26 cellular contexts compared by ENCODE assay signal in the genomic region with DNA sequence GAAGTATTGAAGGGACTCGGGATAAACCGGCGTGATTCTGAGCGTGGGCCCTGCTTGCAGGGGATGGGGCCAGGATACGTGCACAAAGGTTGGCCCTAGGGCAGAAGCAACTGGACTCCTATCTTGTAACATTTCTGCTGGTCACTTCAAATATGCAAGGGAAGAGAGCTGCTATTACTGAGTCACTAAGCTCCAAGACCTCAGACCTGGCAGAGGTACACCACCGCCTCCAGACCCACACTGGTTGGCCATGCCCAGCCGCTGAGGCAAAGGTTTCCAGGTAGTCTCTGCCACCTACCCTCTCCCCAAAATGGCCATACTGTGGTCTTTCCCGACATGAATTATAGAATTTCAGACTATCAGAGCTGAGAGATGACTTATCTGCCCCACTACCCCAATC. TPM values are rescaled to one million over a fixed set of nuclear protein-coding genes. Genes with fewer than 3 reads are reported as not detected.
DNase-seq lines count a peak whose midpoint lies in the region; ATAC-seq, FAIRE-seq and TF ChIP-seq lines count a peak whose summit lies in the region.
"Had no signal": no experiment of that assay in that cellular context is flagged by ENCODE, and none has a peak within 500 bp of the region (broad histone marks: within the 10 kb centered on the region; RNA-seq: fewer than 3 reads in every experiment).

No MANE protein-coding gene starts in this region.

- no peak for TF ChIP-seq POLR2A in H1 (IDR thresholded peaks at IDR 0.05; ENCODE audit: control extremely low read depth in 1 of 2, low read depth in 2 of 2, low read length in 2 of 2)
- TF ChIP-seq POLR2A in esophagus muscularis mucosa (IDR thresholded peaks at IDR 0.05; ENCODE audit: low read depth) = no peak

- no peak overlapping the region for H3K56ac ChIP-seq in H1 (replicated peaks; ENCODE audit: insufficient read length, low read depth, low read length)

- H2BK12ac ChIP-seq in H1 (ENCODE audit: low read depth, low read length) (no peak overlapping the region), neuronal stem cell (ENCODE audit: low read length) (peak overlapping the region; percentile 64)

- H2AFZ ChIP-seq in SK-N-SH (ENCODE audit: low read depth) = no peak overlapping the region
- H2AFZ ChIP-seq in H1 (ENCODE audit: low read length) = no peak overlapping the region
- no peak overlapping the region for H2AFZ ChIP-seq in neuronal stem cell (ENCODE audit: low read length)

- peaks cover 16 to 18% of the 10 kb centered on the region in 2 experiments for H3K4me1 ChIP-seq in SK-N-SH (ENCODE audit: control insufficient read depth in 1 of 2, insufficient read depth in 2 of 2, low read depth in 1 of 2, low read length in 1 of 2)
- peaks cover 27 to 37% (median 31%) of the 10 kb centered on the region in 4 experiments for H3K4me1 ChIP-seq in H1 (replicated peaks in 1 of 4; ENCODE audit: control insufficient read depth in 3 of 4, insufficient read depth in 4 of 4, low read length in 3 of 4)
- H3K4me1 ChIP-seq in neuronal stem cell (ENCODE audit: control insufficient read depth in 2 of 2, insufficient read depth in 1 of 2, low read depth in 1 of 2, low read length in 2 of 2) = peaks cover 43 to 49% of the 10 kb centered on the region in 2 donors
- H3K4me1 ChIP-seq in esophagus muscularis mucosa = peaks cover 0 to 9% (median 0%) of the 10 kb centered on the region in 4 donors

- peaks cover 2% of the 10 kb centered on the region for H3K23me2 ChIP-seq in H1 (ENCODE audit: low read depth, low read length)

- TF ChIP-seq EP300 in SK-N-SH (IDR thresholded peaks at IDR 0.05; ENCODE audit: borderline replicate concordance in 1 of 2, low read depth in 1 of 2, low read length in 1 of 2) (no peak), H1 (IDR thresholded peaks at IDR 0.05; ENCODE audit: borderline replicate concordance in 1 of 2, low read depth in 2 of 2, low read length in 2 of 2) (no peak), esophagus muscularis mucosa (IDR thresholded peaks at IDR 0.05) (no peak)

- H3K79me2 ChIP-seq in SK-N-SH (ENCODE audit: insufficient read depth) (no peaks in the 10 kb centered on the region), H1 (ENCODE audit: control insufficient read depth in 1 of 2, insufficient read depth in 2 of 2, low read length in 2 of 2) (no peaks in the 10 kb centered on the region)

- H4K8ac ChIP-seq in H1 (ENCODE audit: extremely low read depth, insufficient read depth, low read length) = no peak overlapping the region
- no peak overlapping the region for H4K8ac ChIP-seq in neuronal stem cell (ENCODE audit: low read depth, low read length)

- ATAC-seq in SK-N-SH treated with all-trans-retinoic acid at 6 μM for 48 hours = peak; percentile 22; the same call in 1 of the 3 replicates

- CTCF ChIA-PET in SK-N-SH (lab: Yijun Ruan, JAX) (interaction anchor here (1.0 to 1.5 kb wide), 3 partner anchors 10 to 91 kb away, joined by 3 to 4 read pairs (median 3); no protein-coding TSS in a partner anchor), RWPE1 (lab: Yijun Ruan, JAX) (interaction anchor here (0.7 kb wide), 1 partner anchor 8 kb away, joined by 3 read pairs; no protein-coding TSS in a partner anchor), H1 (lab: Charles Lee; ENCODE audit: partially characterized antibody) (interaction anchor here (0.9 to 2.2 kb wide), 7 partner anchors 9 to 93 kb away, joined by 3 to 8 read pairs (median 3); no protein-coding TSS in a partner anchor)

- H3K4me2 ChIP-seq in SK-N-SH (no peak overlapping the region; the same call in 1 of the 2 replicates), H1 (ENCODE audit: insufficient read depth in 1 of 2, low read depth in 2 of 2, low read length in 2 of 2) (peak overlapping the region; percentile 9 to 10; a peak in 3 of 4 replicates), neuronal stem cell (ENCODE audit: insufficient read depth, low read length, poor library complexity, severe bottlenecking) (no peak overlapping the region)

- FAIRE-seq in H1 (lab: Jason Lieb, UNC) = no peak
- FAIRE-seq: G401.6, GM12892, GM18507, H54 had no signal

- H2AK5ac ChIP-seq in H1 (ENCODE audit: low read depth, low read length) = no peak overlapping the region
- H2AK5ac ChIP-seq in neuronal stem cell (ENCODE audit: low read depth, low read length) = peak overlapping the region; percentile 81

- H2BK15ac ChIP-seq in H1 (ENCODE audit: low read length) (no peak overlapping the region; the same call in 1 of the 2 replicates), neuronal stem cell (ENCODE audit: low read length) (peak overlapping the region; percentile 60)

- no peaks in the 10 kb centered on the region for H3K9me2 ChIP-seq in SK-N-SH

- no peak overlapping the region for H2BK20ac ChIP-seq in H1 (ENCODE audit: low read length)

- no peaks in the 10 kb centered on the region for H3K9me3 ChIP-seq in SK-N-SH
- H3K9me3 ChIP-seq in H1 (ENCODE audit: insufficient read depth in 2 of 2, low read depth in 1 of 2, low read length in 1 of 2) = no peaks in the 10 kb centered on the region
- no peaks in the 10 kb centered on the region for H3K9me3 ChIP-seq in neuronal stem cell (replicated peaks in 1 of 2; ENCODE audit: control insufficient read depth in 2 of 2, insufficient read depth in 1 of 2, low read depth in 1 of 2, low read length in 2 of 2)
- H3K9me3 ChIP-seq in esophagus muscularis mucosa = no peaks in the 10 kb centered on the region

- H4K5ac ChIP-seq in H1 (ENCODE audit: insufficient read length, low read depth, low read length) = no peak overlapping the region

- H3K18ac ChIP-seq in H1 (ENCODE audit: extremely low read depth, low read length) (no peak overlapping the region), neuronal stem cell (ENCODE audit: low read length) (peak overlapping the region; percentile 88)

- 95% methylated on average over 8 of the region's 8 CpGs for WGBS in SK-N-SH (ENCODE audit: low lambda C conversion rate)
- WGBS in H1 (ENCODE audit: extremely low coverage in 1 of 2, insufficient coverage in 1 of 2, insufficient read length in 1 of 2, insufficient replicate concordance in 2 of 2, low coverage in 1 of 2, low lambda C conversion rate in 2 of 2, missing lambda C conversion rate in 1 of 2), 2 experiments = 62% methylated on average over 5 of the region's 8 CpGs; no CpG with 5 or more reads in 1 of the 2 experiments
- 100% methylated on average over 1 of the region's 8 CpGs; no CpG with 5 or more reads in 1 of the 2 donors for whole genome bisulfite sequencing in neuronal stem cell (ENCODE audit: extremely low coverage in 2 of 2, insufficient read length in 2 of 2, insufficient replicate concordance in 1 of 2), 2 donors
- WGBS in esophagus muscularis mucosa = 91% methylated on average over 8 of the region's 8 CpGs

- no peak overlapping the region for H3K4me3 ChIP-seq in SK-N-SH (ENCODE audit: low read depth in 2 of 2, low read length in 1 of 2)
- H3K4me3 ChIP-seq in H1 (ENCODE audit: extremely low read depth in 1 of 4, insufficient read depth in 2 of 4, low read depth in 3 of 4, low read length in 4 of 4) = peak overlapping the region in 2 of 4 experiments; percentile 1 to 8; a peak in 1 of 8 replicates
- H3K4me3 ChIP-seq in neuronal stem cell (ENCODE audit: low read length in 2 of 2) = no peak overlapping the region
- no peak overlapping the region for H3K4me3 ChIP-seq in esophagus muscularis mucosa
- no peak overlapping the region for H3K4me3 ChIP-seq in brain microvascular endothelial cell (ENCODE audit: low read depth, low read length)

- H3K4ac ChIP-seq in H1 (replicated peaks; ENCODE audit: insufficient read length, low read depth, low read length) (no peak overlapping the region), neuronal stem cell (ENCODE audit: low read length) (no peak overlapping the region)

- H3F3A ChIP-seq in SK-N-SH (replicated peaks; ENCODE audit: insufficient read depth) = peaks cover 5% of the 10 kb centered on the region

- H3K9ac ChIP-seq in SK-N-SH (no peak overlapping the region), H1 (replicated peaks in 1 of 4; ENCODE audit: extremely low read depth in 1 of 4, low read depth in 3 of 4, low read length in 3 of 4) (no peak overlapping the region), neuronal stem cell (ENCODE audit: low read depth, low read length, poor library complexity) (no peak overlapping the region)

- H2BK120ac ChIP-seq in H1 (replicated peaks; ENCODE audit: low read depth, low read length) (no peak overlapping the region), neuronal stem cell (ENCODE audit: low read depth, low read length) (no peak overlapping the region)

- H3K27ac ChIP-seq in SK-N-SH (ENCODE audit: low read depth in 2 of 2, low read length in 1 of 2) (0 out of 4 replicates have a peak overlapping the region, but pooled peaks of 1 of the 2 experiments have one; percentile 46), RWPE1 (peak overlapping the region; percentile 65), H1 (ENCODE audit: low read depth, low read length) (no peak overlapping the region), neuronal stem cell (replicated peaks; ENCODE audit: low read length) (no peak overlapping the region), esophagus muscularis mucosa (replicated peaks in 1 of 4) (no peak overlapping the region), brain microvascular endothelial cell (no peak overlapping the region)
- H3K27ac ChIP-seq: 22Rv1, HL-60 had no signal

- H3K23ac ChIP-seq in H1 (ENCODE audit: insufficient read length) (no peak overlapping the region), neuronal stem cell (ENCODE audit: low read depth, low read length, poor library complexity) (no peak overlapping the region)

- H3K14ac ChIP-seq in H1 (ENCODE audit: insufficient read length) = no peak overlapping the region
- H3K14ac ChIP-seq in neuronal stem cell (ENCODE audit: low read length) = no peak overlapping the region

- H3K79me1 ChIP-seq in H1 (ENCODE audit: low read depth, low read length) (no peaks in the 10 kb centered on the region), neuronal stem cell (ENCODE audit: low read depth, low read length) (no peaks in the 10 kb centered on the region)

- H3K27me3 ChIP-seq in SK-N-SH (ENCODE audit: insufficient read depth) (no peaks in the 10 kb centered on the region), H1 (replicated peaks in 1 of 4; ENCODE audit: control insufficient read depth in 3 of 4, extremely low read depth in 1 of 4, insufficient read depth in 3 of 4, low read length in 3 of 4) (peaks cover 5 to 39% (median 33%) of the 10 kb centered on the region in 4 experiments), neuronal stem cell (ENCODE audit: control insufficient read depth in 3 of 3, insufficient read depth in 3 of 3, low read depth in 1 of 3, low read length in 3 of 3) (peaks cover 0 to 2% (median 0%) of the 10 kb centered on the region in 3 experiments), esophagus muscularis mucosa (peaks cover 0 to 30% (median 0%) of the 10 kb centered on the region in 4 donors), brain microvascular endothelial cell (replicated peaks) (no peaks in the 10 kb centered on the region)

- no peaks in the 10 kb centered on the region for H3K36me3 ChIP-seq in SK-N-SH (replicated peaks in 1 of 2; ENCODE audit: control insufficient read depth in 1 of 2, insufficient read depth in 2 of 2, low read length in 1 of 2)
- H3K36me3 ChIP-seq in H1 (ENCODE audit: control insufficient read depth in 2 of 4, insufficient read depth in 4 of 4, low read length in 3 of 4) = no peaks in the 10 kb centered on the region
- H3K36me3 ChIP-seq in neuronal stem cell (replicated peaks in 1 of 2; ENCODE audit: control insufficient read depth in 2 of 2, insufficient read depth in 2 of 2, low read length in 2 of 2) = no peaks in the 10 kb centered on the region
- no peaks in the 10 kb centered on the region for H3K36me3 ChIP-seq in esophagus muscularis mucosa
- H3K36me3 ChIP-seq in brain microvascular endothelial cell (replicated peaks) = no peaks in the 10 kb centered on the region

- DNase-seq in SK-N-SH = no peak
- DNase-seq in RWPE1 (ENCODE audit: low spot score) = no peak
- no peak for DNase-seq in H1 (ENCODE audit: low read depth in 1 of 2, low spot score in 2 of 2)
- DNase-seq in neuronal stem cell (ENCODE audit: low spot score) = no peak
- no peak for DNase-seq in stimulated activated CD4-positive, alpha-beta T cell treated with anti-CD3 and anti-CD28 coated beads, Interleukin-12 subunit alpha, Interleukin-12 subunit beta, amount 100 ng/mL, for 4 hours
- no peak for DNase-seq in esophagus muscularis mucosa (ENCODE audit: extremely low spot score)
- DNase-seq in brain microvascular endothelial cell = no peak
- DNase-seq: KBM-7; NCI-H1105; NCI-H146; NCI-H2029; NCI-H2227 treated with DMSO at 0.1 percent for 48 hours; NCI-H774; NK-92 treated with Interleukin-12 subunit alpha and Interleukin-12 subunit beta, amount 100 ng/mL, for 24 hours; SHP77; T-helper 1 cell had no signal

- H2BK5ac ChIP-seq in H1 (ENCODE audit: low read depth, low read length) (no peak overlapping the region), neuronal stem cell (ENCODE audit: low read length) (peak overlapping the region; percentile 26)

- intact Hi-C loops in esophagus muscularis mucosa (cut with DNase I) = no loop called here

- H4K20me1 ChIP-seq in SK-N-SH (ENCODE audit: insufficient read depth) (no peaks in the 10 kb centered on the region), H1 (replicated peaks in 1 of 2; ENCODE audit: control insufficient read depth in 1 of 2, insufficient read depth in 2 of 2, low read length in 2 of 2) (peaks cover 1 to 2% of the 10 kb centered on the region in 2 experiments)

- TF ChIP-seq CTCF in SK-N-SH (IDR thresholded peaks at IDR 0.05) (no peak), RWPE1 (conservative IDR thresholded peaks at IDR 0.05; ENCODE audit: low read depth) (no peak), H1 (IDR thresholded peaks at IDR 0.05; ENCODE audit: control extremely low read depth in 1 of 3, insufficient read depth in 1 of 3, low read depth in 1 of 3, low read length in 3 of 3) (no peak), esophagus muscularis mucosa (IDR thresholded peaks at IDR 0.05) (no peak), brain microvascular endothelial cell (IDR thresholded peaks at IDR 0.05; ENCODE audit: low read depth, low read length, missing control alignments) (no peak)

- in situ Hi-C loops in brain microvascular endothelial cell (cut with HindIII; ENCODE audit: low pct_ligation_motif_present, low sequenced_read_pairs) = no loop called here

- POLR2A ChIA-PET in SK-N-SH (lab: Yijun Ruan, JAX) = interaction anchor here (0.6 to 1.2 kb wide), 2 partner anchors 9 to 980 kb away, joined by 4 read pairs; no protein-coding TSS in a partner anchor
- POLR2A ChIA-PET in RWPE1 (lab: Yijun Ruan, JAX; ENCODE audit: low non-redundant PET) = no interaction called here
- POLR2A ChIA-PET in H1 (lab: Charles Lee; ENCODE audit: partially characterized antibody) = interaction anchor here (1.0 to 7.0 kb wide), 3 partner anchors 9 to 28 kb away, joined by 3 to 58 read pairs (median 6); a partner anchor contains a TSS

- TF ChIP-seq RAD21 in SK-N-SH (IDR thresholded peaks at IDR 0.05; ENCODE audit: low read length) (no peak), H1 (IDR thresholded peaks at IDR 0.05 in 1 of 2, conservative IDR thresholded peaks at IDR 0.05 in 1 of 2; ENCODE audit: low read depth in 2 of 2, low read length in 2 of 2) (no peak)

- peak overlapping the region; percentile 54 for H4K91ac ChIP-seq in H1 (replicated peaks; ENCODE audit: insufficient read length, low read length)
- no peak overlapping the region for H4K91ac ChIP-seq in neuronal stem cell (ENCODE audit: low read depth, low read length, poor library complexity)

RNA-seq across cellular contexts. Expression of a gene that starts 13.4 kb away (rescaled TPM):
- 27.9 and 31.0 TPM in 2 replicates for polyA plus RNA-seq in SK-N-SH (2012; rRNA removed)
- 7.3 and 13.0 TPM in 2 replicates for polyA plus RNA-seq in SK-N-SH (2012; cell fraction: cytosol; rRNA removed)
- polyA plus RNA-seq in SK-N-SH (2012; cell fraction: nucleus; rRNA removed) = 140 and 152 TPM in 2 replicates
- 7.6 and 9.3 TPM in 2 replicates for total RNA-seq in H1 (2021; fragmentation: NEBNext Ultra II Directional; extraction: Animal tissue kit (Norgen Biotek cat#: 25700))
- 14.5 and 21.0 TPM in 2 replicates for polyA plus RNA-seq in H1 (2011; rRNA removed)
- 11.5 TPM for polyA plus RNA-seq in H1 (2011; cell fraction: cytosol; rRNA removed)
- 54.5 TPM for polyA plus RNA-seq in H1 (2011; cell fraction: nucleus; rRNA removed)
- 9.8 to 16.3 TPM (median 13.8 TPM) in 4 replicates for polyA plus RNA-seq in H1 (2012, experiment 1 of 2)
- polyA plus RNA-seq in H1 (2012, experiment 2 of 2) = 11.1 TPM
- 15.0 TPM for polyA plus RNA-seq in H1 (2013, experiment 1 of 2)
- 14.0 TPM for polyA plus RNA-seq in H1 (2013, experiment 2 of 2)
- polyA minus RNA-seq in H1 (2011; rRNA and poly(A)+ RNA removed) = 13.8 and 14.4 TPM in 2 replicates
- polyA minus RNA-seq in H1 (2011; cell fraction: cytosol; rRNA and poly(A)+ RNA removed) = 7.7 TPM
- polyA minus RNA-seq in H1 (2011; cell fraction: nucleus; rRNA and poly(A)+ RNA removed) = 39.6 TPM
- 3.9 TPM for polyA plus RNA-seq in neuronal stem cell (2013, experiment 1 of 2)
- polyA plus RNA-seq in neuronal stem cell (2013, experiment 2 of 2) = 3.4 TPM
- under 1 TPM; 0.13 to 0.83 (median 0.47) TPM for total RNA-seq in esophagus muscularis mucosa
- polyA plus RNA-seq: CD14-positive monocyte had no signal

RNA-seq across cellular contexts. Expression of a gene that starts 20.2 kb away (rescaled TPM):
- 3.3 and 4.0 TPM in 2 replicates for polyA plus RNA-seq in SK-N-SH (2012; rRNA removed)
- 1.8 and 2.9 TPM in 2 replicates for polyA plus RNA-seq in SK-N-SH (2012; cell fraction: cytosol; rRNA removed)
- polyA plus RNA-seq in SK-N-SH (2012; cell fraction: nucleus; rRNA removed) = 3.9 and 4.0 TPM in 2 replicates
- 1.0 and 2.0 TPM in 2 replicates for total RNA-seq in H1 (2021; fragmentation: NEBNext Ultra II Directional; extraction: Animal tissue kit (Norgen Biotek cat#: 25700))
- polyA plus RNA-seq in H1 (2011; rRNA removed) = 2.7 and 3.3 TPM in 2 replicates
- polyA plus RNA-seq in H1 (2011; cell fraction: cytosol; rRNA removed) = 4.3 TPM
- polyA plus RNA-seq in H1 (2011; cell fraction: nucleus; rRNA removed) = 3.7 TPM
- 2.1 to 3.9 TPM (median 3.0 TPM) in 4 replicates for polyA plus RNA-seq in H1 (2012, experiment 1 of 2)
- polyA plus RNA-seq in H1 (2012, experiment 2 of 2) = 1.3 TPM
- polyA plus RNA-seq in H1 (2013, experiment 1 of 2) = 2.0 TPM
- polyA plus RNA-seq in H1 (2013, experiment 2 of 2) = 1.5 TPM
- 0.61 and 2.4 TPM in 2 replicates for polyA minus RNA-seq in H1 (2011; rRNA and poly(A)+ RNA removed)
- polyA minus RNA-seq in H1 (2011; cell fraction: cytosol; rRNA and poly(A)+ RNA removed) = 3.3 TPM
- 11.1 TPM for polyA minus RNA-seq in H1 (2011; cell fraction: nucleus; rRNA and poly(A)+ RNA removed)
- polyA plus RNA-seq in neuronal stem cell (2013, experiment 1 of 2) = 1.3 TPM
- 1.1 TPM for polyA plus RNA-seq in neuronal stem cell (2013, experiment 2 of 2)
- total RNA-seq in esophagus muscularis mucosa = not detected
- total RNA-seq: HepG2 had no signal
- polyA plus RNA-seq: CD14-positive monocyte had no signal

RNA-seq across cellular contexts. Expression of a gene that starts 42.4 kb away (rescaled TPM):
- polyA plus RNA-seq in SK-N-SH (2012; rRNA removed) (3.4 and 7.3 TPM in 2 replicates), H1 (2011; rRNA removed) (0.29 and 0.82 TPM in 2 replicates)
- 1.9 and 3.0 TPM in 2 replicates for polyA plus RNA-seq in SK-N-SH (2012; cell fraction: cytosol; rRNA removed)
- 1.7 and 1.9 TPM in 2 replicates for polyA plus RNA-seq in SK-N-SH (2012; cell fraction: nucleus; rRNA removed)
- total RNA-seq in H1 (2021; fragmentation: NEBNext Ultra II Directional; extraction: Animal tissue kit (Norgen Biotek cat#: 25700)) = 0.35 TPM in 1 of 2 replicates, not detected in the other
- 0.27 TPM for polyA plus RNA-seq in H1 (2011; cell fraction: cytosol; rRNA removed)
- polyA plus RNA-seq in H1 (2011; cell fraction: nucleus; rRNA removed) = 1.0 TPM
- 0.21 to 0.28 TPM (median 0.27 TPM) in 4 replicates for polyA plus RNA-seq in H1 (2012, experiment 1 of 2)
- 0.35 TPM for polyA plus RNA-seq in H1 (2012, experiment 2 of 2)
- 1.0 TPM for polyA plus RNA-seq in H1 (2013, experiment 1 of 2)
- 0.98 TPM for polyA plus RNA-seq in H1 (2013, experiment 2 of 2)
- polyA minus RNA-seq in H1 (2011; rRNA and poly(A)+ RNA removed) = 0.13 and 0.78 TPM in 2 replicates
- polyA minus RNA-seq in H1 (2011; cell fraction: cytosol; rRNA and poly(A)+ RNA removed) = not detected
- polyA minus RNA-seq in H1 (2011; cell fraction: nucleus; rRNA and poly(A)+ RNA removed) = 0.90 TPM
- polyA plus RNA-seq in neuronal stem cell (2013, experiment 1 of 2) = 0.56 TPM
- 0.73 TPM for polyA plus RNA-seq in neuronal stem cell (2013, experiment 2 of 2)
- 100 to 1,000 TPM in 2 of 4 donors, 10 to 100 TPM in 2; 57.7 to 204 (median 112) TPM for total RNA-seq in esophagus muscularis mucosa
- total RNA-seq: HepG2, HT-29 had no signal
- polyA plus RNA-seq: CD14-positive monocyte, HepG2 had no signal

Comparison
In these comparisons a context has a peak if more than half of its experiments do, and no peak if none do; other contexts are left out.
1. H3K4me2 ChIP-seq: peak in H1 (2 of 2); none in SK-N-SH (single experiment) and neuronal stem cell (single experiment).
2. RNA of a gene that starts 42.4 kb away (total RNA-seq): 57.7 to 204 TPM in esophagus muscularis mucosa; 0.35 TPM in H1; every median in the first group is over 10 times any median in the second.